Comparison of ENCODE assay signal across 28 cellular contexts in genomic region chr10:104486803-104487202, GRCh38.
"Had no signal": no experiment of that assay in that cellular context is flagged by ENCODE, and none has a peak within 500 bp of the region (broad histone marks: within the 10 kb centered on the region; RNA-seq: fewer than 3 reads in every experiment).

No MANE protein-coding gene starts in this region.

- DNase-seq: activated CD4-positive, alpha-beta memory T cell treated with anti-CD3 and anti-CD28 coated beads, Interleukin-2, amount 10 ng/mL, durations not matched to agents 7 days and 5 days; activated CD4-positive, alpha-beta T cell treated with anti-CD3 and anti-CD28 coated beads for 1 hour; activated CD4-positive, alpha-beta T cell treated with anti-CD3 and anti-CD28 coated beads for 4 hours; activated CD4-positive, alpha-beta T cell treated with anti-CD3 and anti-CD28 coated beads, Interleukin-2, amount 10 ng/mL, durations not matched to agents 7 days and 5 days; activated CD4-positive, alpha-beta T cell treated with anti-CD3 and anti-CD28 coated beads, Interleukin-2, amount 50 U/mL, for 4 hours; activated effector memory CD4-positive, alpha-beta T cell treated with Interleukin-2 at 50 U/mL for 16 hours; activated gamma-delta T cell treated with Interleukin-2 at 50 U/mL for 16 hours; activated naive CD4-positive, alpha-beta T cell treated with anti-CD3 and anti-CD28 coated beads, Interleukin-2, amount 50 U/mL, for 16 hours; activated naive CD4-positive, alpha-beta T cell treated with Interleukin-2 at 50 U/mL for 16 hours; activated naive CD8-positive, alpha-beta T cell treated with anti-CD3 and anti-CD28 coated beads, Interleukin-2, amount 50 U/mL, for 24 hours; activated T-cell treated with anti-CD3 and anti-CD28 coated beads, Interleukin-2, amount 50 U/mL, for 4 hours; adrenal gland; aorta; brain microvascular endothelial cell; dorsolateral prefrontal cortex; effector memory CD4-positive, alpha-beta T cell; endodermal cell; foreskin fibroblast; head of caudate nucleus; T-helper 2 cell had no signal

- H3K4me1 ChIP-seq: adrenal gland had no signal

- H3K4me1 Mint-ChIP-seq: activated CD4-positive, alpha-beta memory T cell treated with anti-CD3 and anti-CD28 coated beads, Interleukin-2, amount 10 ng/mL, durations not matched to agents 7 days and 5 days; activated CD4-positive, alpha-beta T cell treated with anti-CD3 and anti-CD28 coated beads, Interleukin-2, amount 10 ng/mL, durations not matched to agents 7 days and 5 days; activated T-helper 17 cell treated with anti-CD3 and anti-CD28 coated beads, Interleukin-2, amount 50 U/mL, for 72 hours; central memory CD8-positive, alpha-beta T cell had no signal

- H3K27me3 ChIP-seq: adrenal gland, brain microvascular endothelial cell had no signal

- H3K36me3 Mint-ChIP-seq: activated naive CD8-positive, alpha-beta T cell had no signal

- FAIRE-seq: bronchial epithelial cell, frontal cortex had no signal

- H3K27ac Mint-ChIP-seq: activated CD4-positive, alpha-beta memory T cell treated with anti-CD3 and anti-CD28 coated beads, Interleukin-2, amount 10 ng/mL, durations not matched to agents 7 days and 5 days; activated CD4-positive, alpha-beta T cell treated with anti-CD3 and anti-CD28 coated beads, Interleukin-2, amount 10 ng/mL, durations not matched to agents 7 days and 5 days; activated naive CD8-positive, alpha-beta T cell; activated naive CD8-positive, alpha-beta T cell treated with anti-CD3 and anti-CD28 coated beads, Interleukin-2, amount 50 U/mL, for 24 hours; activated T-helper 17 cell treated with anti-CD3 and anti-CD28 coated beads, Interleukin-2, amount 50 U/mL, for 72 hours; dendritic cell treated with granulocyte-macrophage colony-stimulating factor and Interleukin-4, amounts not matched to agents 40 ng/mL and 50 ng/mL, for 4 days; endodermal cell had no signal

- H3K9me3 ChIP-seq: adrenal gland had no signal

- ATAC-seq: activated naive CD8-positive, alpha-beta T cell treated with anti-CD3 and anti-CD28 coated beads, Interleukin-2, amount 50 U/mL, for 24 hours; activated T-cell treated with anti-CD3 and anti-CD28 coated beads, Interleukin-2, amount 50 U/mL, for 4 hours; activated T-helper 17 cell treated with anti-CD3 and anti-CD28 coated beads, Interleukin-2, amount 50 U/mL, for 72 hours; esophagus mucosa had no signal

- H3K9me3 Mint-ChIP-seq: activated CD4-positive, alpha-beta memory T cell treated with anti-CD3 and anti-CD28 coated beads, Interleukin-2, amount 10 ng/mL, durations not matched to agents 7 days and 5 days; activated CD4-positive, alpha-beta T cell treated with anti-CD3 and anti-CD28 coated beads, Interleukin-2, amount 10 ng/mL, durations not matched to agents 7 days and 5 days; activated naive CD8-positive, alpha-beta T cell treated with anti-CD3 and anti-CD28 coated beads, Interleukin-2, amount 50 U/mL, for 24 hours; activated T-cell treated with anti-CD3 and anti-CD28 coated beads, Interleukin-2, amount 50 U/mL, for 4 hours; activated T-helper 17 cell treated with anti-CD3 and anti-CD28 coated beads, Interleukin-2, amount 50 U/mL, for 72 hours; central memory CD8-positive, alpha-beta T cell; dendritic cell treated with granulocyte-macrophage colony-stimulating factor and Interleukin-4, amounts not matched to agents 40 ng/mL and 50 ng/mL, for 4 days; endodermal cell had no signal

- H3K36me3 ChIP-seq: adrenal gland, brain microvascular endothelial cell had no signal

- H3K4me3 Mint-ChIP-seq: activated CD4-positive, alpha-beta memory T cell treated with anti-CD3 and anti-CD28 coated beads, Interleukin-2, amount 10 ng/mL, durations not matched to agents 7 days and 5 days; activated CD4-positive, alpha-beta T cell treated with anti-CD3 and anti-CD28 coated beads, Interleukin-2, amount 10 ng/mL, durations not matched to agents 7 days and 5 days; activated naive CD8-positive, alpha-beta T cell; activated naive CD8-positive, alpha-beta T cell treated with anti-CD3 and anti-CD28 coated beads, Interleukin-2, amount 50 U/mL, for 24 hours; activated T-cell treated with anti-CD3 and anti-CD28 coated beads, Interleukin-2, amount 50 U/mL, for 4 hours; activated T-helper 17 cell treated with anti-CD3 and anti-CD28 coated beads, Interleukin-2, amount 50 U/mL, for 72 hours; central memory CD8-positive, alpha-beta T cell; dendritic cell treated with granulocyte-macrophage colony-stimulating factor and Interleukin-4, amounts not matched to agents 40 ng/mL and 50 ng/mL, for 4 days; endodermal cell had no signal

- H3K4me3 ChIP-seq: adrenal gland, coronary artery, dorsolateral prefrontal cortex had no signal

- H3K27ac ChIP-seq: adrenal gland, brain microvascular endothelial cell, coronary artery, dorsolateral prefrontal cortex had no signal
